ENCODE assay signal across 15 cellular contexts in the genomic region with DNA sequence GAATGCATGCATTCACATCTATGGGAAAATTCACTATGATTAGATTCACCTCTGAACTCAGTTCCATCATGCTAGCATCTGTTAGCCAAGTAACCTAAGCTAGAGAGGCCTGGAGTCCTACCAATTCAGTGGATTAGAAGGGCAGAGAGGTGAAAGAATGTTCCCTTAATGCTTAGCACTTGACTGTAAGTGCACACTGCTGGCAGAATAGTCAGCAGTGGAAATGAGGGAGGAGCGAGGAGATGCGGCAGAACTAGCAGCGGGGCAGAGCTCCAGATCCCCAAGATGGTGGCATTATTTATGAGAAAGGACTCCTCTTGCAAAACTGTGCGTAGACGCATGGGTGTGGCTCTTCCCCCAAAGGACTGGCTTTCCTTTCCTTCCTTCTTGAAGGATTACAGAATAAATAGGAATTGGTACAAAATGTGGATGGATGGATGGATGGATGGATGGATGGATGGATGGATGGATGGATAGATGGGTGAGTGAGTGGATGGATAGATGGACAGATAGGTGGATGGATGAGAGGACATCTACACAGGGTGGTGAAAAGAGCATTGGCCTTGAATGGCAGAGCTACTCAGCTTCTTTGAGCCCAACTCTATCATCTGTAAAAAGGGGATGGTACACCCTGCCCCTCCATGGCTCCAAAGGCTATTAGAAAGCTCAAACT.
DNase-seq lines count a peak whose midpoint lies in the region; ATAC-seq lines count a peak whose summit lies in the region.
"Had no signal": no experiment of that assay in that cellular context is flagged by ENCODE, and none has a peak within 500 bp of the region (broad histone marks: within the 10 kb centered on the region; RNA-seq: fewer than 3 reads in every experiment).

No MANE protein-coding gene starts in this region.

- H3K36me3 ChIP-seq in CD8-positive, alpha-beta memory T cell (ENCODE audit: insufficient read depth, low read length), result no peaks in the 10 kb centered on the region
- H3K36me3 ChIP-seq in H7 (replicated peaks; ENCODE audit: control insufficient read depth, insufficient read depth, low read length), result no peaks in the 10 kb centered on the region
- H3K36me3 ChIP-seq: Peyer's patch had no signal

- no peak overlapping the region for H3K4me3 ChIP-seq in CD8-positive, alpha-beta memory T cell (ENCODE audit: low read length)
- H3K4me3 ChIP-seq in H7 (ENCODE audit: insufficient read depth, low read depth, low read length), result no peak overlapping the region
- H3K4me3 ChIP-seq: Peyer's patch had no signal

- H3K9me3 Mint-ChIP-seq in CD8-positive, alpha-beta memory T cell, result no peaks in the 10 kb centered on the region
- H3K9me3 Mint-ChIP-seq in activated naive CD8-positive, alpha-beta T cell treated with anti-CD3 and anti-CD28 coated beads, Interleukin-2, amount 10 ng/mL, durations not matched to agents 7 days and 5 days, result no peaks in the 10 kb centered on the region
- H3K9me3 Mint-ChIP-seq in natural killer cell treated with Interleukin-12 subunit alpha and Interleukin-12 subunit beta and Interleukin-15 and Interleukin-18, amount 100 ng/mL, for 72 hours, result peaks cover 6% of the 10 kb centered on the region

- H3K27me3 ChIP-seq in CD8-positive, alpha-beta memory T cell (ENCODE audit: insufficient read depth, low read length, poor library complexity, severe bottlenecking), result no peaks in the 10 kb centered on the region
- H3K27me3 ChIP-seq in H7 (ENCODE audit: control insufficient read depth, insufficient read depth, low read length), result no peaks in the 10 kb centered on the region
- H3K27me3 ChIP-seq: Peyer's patch had no signal

- H3K4me1 ChIP-seq in CD8-positive, alpha-beta memory T cell (ENCODE audit: insufficient read depth, low read length), result peaks cover 78% of the 10 kb centered on the region
- H3K4me1 ChIP-seq: parathyroid adenoma, Peyer's patch had no signal

- H3K4me3 Mint-ChIP-seq in CD8-positive, alpha-beta memory T cell, result peak overlapping the region in 5 of 7 donors; percentile 2 to 46 (median 15)
- H3K4me3 Mint-ChIP-seq in activated naive CD8-positive, alpha-beta T cell treated with anti-CD3 and anti-CD28 coated beads, Interleukin-2, amount 10 ng/mL, durations not matched to agents 7 days and 5 days, result no peak overlapping the region
- H3K4me3 Mint-ChIP-seq in natural killer cell treated with Interleukin-12 subunit alpha and Interleukin-12 subunit beta and Interleukin-15 and Interleukin-18, amount 100 ng/mL, for 72 hours, result peak overlapping the region; percentile 77

- no peaks in the 10 kb centered on the region for H3K9me3 ChIP-seq in CD8-positive, alpha-beta memory T cell (ENCODE audit: low read length)
- H3K9me3 ChIP-seq: Peyer's patch had no signal

- H3K36me3 Mint-ChIP-seq in CD8-positive, alpha-beta memory T cell, result peaks cover 0 to 5% (median 0%) of the 10 kb centered on the region in 3 donors
- peaks cover 20% of the 10 kb centered on the region for H3K36me3 Mint-ChIP-seq in activated naive CD8-positive, alpha-beta T cell treated with anti-CD3 and anti-CD28 coated beads, Interleukin-2, amount 10 ng/mL, durations not matched to agents 7 days and 5 days
- H3K36me3 Mint-ChIP-seq in natural killer cell treated with Interleukin-12 subunit alpha and Interleukin-12 subunit beta and Interleukin-15 and Interleukin-18, amount 100 ng/mL, for 72 hours, result peaks cover 23% of the 10 kb centered on the region

- DNase-seq in NCI-H2171 treated with DMSO at 0.1 percent for 48 hours (lab: John Stamatoyannopoulos, UW), result peak; percentile 25
- no peak for DNase-seq in NCI-H2171 (lab: John Stamatoyannopoulos, UW)
- no peak for DNase-seq in CD8-positive, alpha-beta memory T cell
- no peak for DNase-seq in activated naive CD8-positive, alpha-beta T cell treated with anti-CD3 and anti-CD28 coated beads, Interleukin-2, amount 10 ng/mL, durations not matched to agents 7 days and 5 days
- no peak for DNase-seq in natural killer cell treated with Interleukin-12 subunit alpha and Interleukin-12 subunit beta and Interleukin-15 and Interleukin-18, amount 100 ng/mL, for 72 hours (ENCODE audit: low spot score)
- no peak for DNase-seq in RKO (ENCODE audit: low spot score)
- DNase-seq in NCI-H2081 treated with DMSO at 0.1 percent for 48 hours (lab: John Stamatoyannopoulos, UW), result no peak
- no peak for DNase-seq in H7
- DNase-seq: hypothalamus, MV-4-11, NCI-H2029 treated with DMSO at 0.1 percent for 48 hours, Peyer's patch, trophoblast cell had no signal

- POLR2A ChIA-PET in CD8-positive, alpha-beta memory T cell (lab: Charles Lee), result interaction anchor here (0.7 kb wide), 1 partner anchor 38 kb away, joined by 4 read pairs; no protein-coding TSS in a partner anchor
- POLR2A ChIA-PET in activated naive CD8-positive, alpha-beta T cell treated with anti-CD3 and anti-CD28 coated beads, Interleukin-2, amount 10 ng/mL, durations not matched to agents 7 days and 5 days (lab: Charles Lee), result interaction anchor here (1.0 to 2.1 kb wide), 3 partner anchors 11 to 226 kb away, joined by 4 to 11 read pairs (median 5); no protein-coding TSS in a partner anchor

- ATAC-seq in activated naive CD8-positive, alpha-beta T cell treated with anti-CD3 and anti-CD28 coated beads, Interleukin-2, amount 10 ng/mL, durations not matched to agents 7 days and 5 days (ENCODE audit: low read depth), result no peak
- ATAC-seq in natural killer cell treated with Interleukin-12 subunit alpha and Interleukin-12 subunit beta and Interleukin-15 and Interleukin-18, amount 100 ng/mL, for 72 hours, result no peak

- H3K27me3 Mint-ChIP-seq in CD8-positive, alpha-beta memory T cell, result no peaks in the 10 kb centered on the region
- no peaks in the 10 kb centered on the region for H3K27me3 Mint-ChIP-seq in activated naive CD8-positive, alpha-beta T cell treated with anti-CD3 and anti-CD28 coated beads, Interleukin-2, amount 10 ng/mL, durations not matched to agents 7 days and 5 days
- H3K27me3 Mint-ChIP-seq in natural killer cell treated with Interleukin-12 subunit alpha and Interleukin-12 subunit beta and Interleukin-15 and Interleukin-18, amount 100 ng/mL, for 72 hours, result no peaks in the 10 kb centered on the region

- H3K4me1 Mint-ChIP-seq in CD8-positive, alpha-beta memory T cell, result peaks cover 86 to 99% (median 96%) of the 10 kb centered on the region in 3 donors
- H3K4me1 Mint-ChIP-seq in activated naive CD8-positive, alpha-beta T cell treated with anti-CD3 and anti-CD28 coated beads, Interleukin-2, amount 10 ng/mL, durations not matched to agents 7 days and 5 days, result peaks cover 76% of the 10 kb centered on the region
- H3K4me1 Mint-ChIP-seq in natural killer cell treated with Interleukin-12 subunit alpha and Interleukin-12 subunit beta and Interleukin-15 and Interleukin-18, amount 100 ng/mL, for 72 hours (ENCODE audit: low read depth in 2 of 2), result peaks cover 77 to 98% of the 10 kb centered on the region in 2 donors

- CTCF ChIA-PET in CD8-positive, alpha-beta memory T cell (lab: Charles Lee), result no interaction called here

- H3K27ac ChIP-seq in CD8-positive, alpha-beta memory T cell (ENCODE audit: low read depth, low read length), result no peak overlapping the region
- H3K27ac ChIP-seq: parathyroid adenoma, Peyer's patch, VCaP had no signal

- peak overlapping the region in 7 of 8 donors; percentile 1 to 88 (median 67) for H3K27ac Mint-ChIP-seq in CD8-positive, alpha-beta memory T cell
- H3K27ac Mint-ChIP-seq in activated naive CD8-positive, alpha-beta T cell treated with anti-CD3 and anti-CD28 coated beads, Interleukin-2, amount 10 ng/mL, durations not matched to agents 7 days and 5 days, result peak overlapping the region; percentile 90
- H3K27ac Mint-ChIP-seq in natural killer cell treated with Interleukin-12 subunit alpha and Interleukin-12 subunit beta and Interleukin-15 and Interleukin-18, amount 100 ng/mL, for 72 hours, result peak overlapping the region; percentile 93 to 96
